Comparison of ENCODE assay signal across 22 cellular contexts in the genomic region with DNA sequence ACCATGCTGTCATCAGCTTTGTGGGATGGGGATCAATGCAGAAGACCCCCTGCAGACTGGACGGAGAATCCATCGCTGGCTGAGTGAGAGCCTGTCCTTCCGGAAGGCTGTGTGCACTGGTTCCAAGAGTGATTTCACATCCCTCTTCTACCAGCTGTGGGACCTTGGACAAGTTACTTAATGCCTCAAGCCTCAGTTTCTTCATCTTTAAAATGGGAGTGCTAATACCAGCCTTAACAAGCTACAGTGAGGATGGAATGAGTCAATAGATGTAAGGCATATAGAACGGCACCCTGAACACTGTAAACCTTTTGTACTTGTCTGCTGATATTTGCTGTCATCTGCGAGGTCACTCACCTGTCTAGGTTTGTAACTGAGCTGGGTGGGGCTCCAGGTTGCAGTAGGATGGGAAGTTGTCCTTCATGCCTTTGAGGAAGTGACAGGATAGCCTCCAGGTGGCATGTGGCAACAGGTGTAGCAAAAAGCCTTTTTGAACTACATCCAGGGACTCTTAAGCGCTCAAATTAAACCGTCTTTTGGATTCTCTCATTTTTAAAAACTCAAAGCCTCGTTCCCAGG. TPM values are rescaled to one million over a fixed set of nuclear protein-coding genes. Genes with fewer than 3 reads are reported as not detected.
A peak's percentile ranks its signal among the peaks of the same experiment; 100 is the strongest.
DNase-seq lines count a peak whose midpoint lies in the region; FAIRE-seq and TF ChIP-seq lines count a peak whose summit lies in the region.
"Had no signal": no experiment of that assay in that cellular context is flagged by ENCODE, and none has a peak within 500 bp of the region (broad histone marks: within the 10 kb centered on the region; RNA-seq: fewer than 3 reads in every experiment).

No MANE protein-coding gene starts in this region.

- H3K9me3 ChIP-seq in colonic mucosa (no peaks in the 10 kb centered on the region), stomach (no peaks in the 10 kb centered on the region), endodermal cell (ENCODE audit: control insufficient read depth, low read length) (no peaks in the 10 kb centered on the region)
- H3K9me3 ChIP-seq: BLaER1, tibial nerve had no signal

- H3K4me1 Mint-ChIP-seq in endodermal cell = peaks cover 19% of the 10 kb centered on the region
- H3K4me1 Mint-ChIP-seq: activated CD8-positive, alpha-beta memory T cell treated with anti-CD3 and anti-CD28 coated beads, Interleukin-2, amount 10 ng/mL, durations not matched to agents 7 days and 5 days; T-cell had no signal

- no peak overlapping the region for H3K4me3 Mint-ChIP-seq in endodermal cell
- H3K4me3 Mint-ChIP-seq: activated CD4-positive, alpha-beta T cell treated with anti-CD3 and anti-CD28 coated beads for 36 hours; activated CD8-positive, alpha-beta memory T cell treated with anti-CD3 and anti-CD28 coated beads, Interleukin-2, amount 10 ng/mL, durations not matched to agents 7 days and 5 days; natural killer cell; T-cell had no signal

- H3K9me3 Mint-ChIP-seq in endodermal cell = no peaks in the 10 kb centered on the region
- H3K9me3 Mint-ChIP-seq: natural killer cell, T-cell had no signal

- no peaks in the 10 kb centered on the region for H3K4me1 ChIP-seq in colonic mucosa
- peaks cover 41 to 87% (median 78%) of the 10 kb centered on the region in 4 donors for H3K4me1 ChIP-seq in stomach
- H3K4me1 ChIP-seq in endodermal cell (ENCODE audit: control insufficient read depth, insufficient read depth, low read length) = peaks cover 14% of the 10 kb centered on the region
- H3K4me1 ChIP-seq: parathyroid adenoma had no signal

- H3K36me3 ChIP-seq in colonic mucosa (no peaks in the 10 kb centered on the region), stomach (no peaks in the 10 kb centered on the region), endodermal cell (ENCODE audit: control insufficient read depth, insufficient read depth, low read length) (no peaks in the 10 kb centered on the region)
- H3K36me3 ChIP-seq: BLaER1, tibial nerve had no signal

- H3K27me3 Mint-ChIP-seq in endodermal cell (ENCODE audit: insufficient read depth) = no peaks in the 10 kb centered on the region

- FAIRE-seq in urothelium cell line (lab: Jason Lieb, UNC) = no peak
- FAIRE-seq: bronchial epithelial cell, GM12891 had no signal

- no peaks in the 10 kb centered on the region for H3K36me3 Mint-ChIP-seq in endodermal cell (ENCODE audit: low read depth)
- H3K36me3 Mint-ChIP-seq: activated CD8-positive, alpha-beta memory T cell treated with anti-CD3 and anti-CD28 coated beads, Interleukin-2, amount 10 ng/mL, durations not matched to agents 7 days and 5 days; natural killer cell; T-cell had no signal

- H3K27ac Mint-ChIP-seq in endodermal cell = no peak overlapping the region
- H3K27ac Mint-ChIP-seq: activated CD4-positive, alpha-beta T cell treated with anti-CD3 and anti-CD28 coated beads for 36 hours; activated CD8-positive, alpha-beta memory T cell treated with anti-CD3 and anti-CD28 coated beads, Interleukin-2, amount 10 ng/mL, durations not matched to agents 7 days and 5 days; natural killer cell; T-cell had no signal

- no peak for TF ChIP-seq EP300 in stomach (IDR thresholded peaks at IDR 0.05)

- WGBS in stomach, 5 donors = 68 to 85% (median 73%) methylated on average over 8 of the region's 8 CpGs
- 95 to 97% methylated on average over 4 to 8 of the region's 8 CpGs for WGBS in endodermal cell (ENCODE audit: insufficient coverage in 1 of 2, insufficient read length in 1 of 2), 2 experiments

- H3K9ac ChIP-seq in colonic mucosa (ENCODE audit: low read depth in 2 of 2, low read length in 2 of 2) (peak overlapping the region in 1 of 2 donors; percentile 47), endodermal cell (ENCODE audit: extremely low read depth, low read length, poor library complexity, severe bottlenecking) (no peak overlapping the region)
- H3K9ac ChIP-seq: BLaER1, parathyroid adenoma had no signal

- H3K27me3 ChIP-seq in colonic mucosa (no peaks in the 10 kb centered on the region), stomach (no peaks in the 10 kb centered on the region), endodermal cell (ENCODE audit: control insufficient read depth, insufficient read depth, low read length, poor library complexity, severe bottlenecking) (no peaks in the 10 kb centered on the region)
- H3K27me3 ChIP-seq: BLaER1, tibial nerve had no signal

- DNase-seq in NCI-H1417 (lab: John Stamatoyannopoulos, UW) = peak in 2 of 3 experiments; percentile 33 to 53
- DNase-seq in NCI-H1417 treated with DMSO at 0.1 percent for 48 hours (lab: John Stamatoyannopoulos, UW) = no peak
- peak; percentile 91 for DNase-seq in NCI-H2029 treated with DMSO at 0.1 percent for 48 hours (lab: John Stamatoyannopoulos, UW)
- peak; percentile 65 for DNase-seq in colonic mucosa
- no peak for DNase-seq in stomach
- no peak for DNase-seq in urothelium cell line (ENCODE audit: low spot score)
- no peak for DNase-seq in NCI-H446 (lab: John Stamatoyannopoulos, UW)
- no peak for DNase-seq in endodermal cell
- DNase-seq: activated CD4-positive, alpha-beta T cell treated with anti-CD3 and anti-CD28 coated beads for 36 hours; activated CD8-positive, alpha-beta memory T cell treated with anti-CD3 and anti-CD28 coated beads, Interleukin-2, amount 10 ng/mL, durations not matched to agents 7 days and 5 days; mesendoderm; natural killer cell; NCI-H524; SHP77 treated with DMSO at 0.1 percent for 48 hours; stimulated activated CD4-positive, alpha-beta T cell treated with anti-CD3 and anti-CD28 coated beads, Interleukin-1b, Interleukin-23, amount 100 ng/mL, for 48 hours; stimulated activated naive CD8-positive, alpha-beta T cell treated with anti-CD3 and anti-CD28 coated beads, Interleukin-15, Interleukin-2, amounts not matched to agents 100 U/mL and 50 U/mL, for 24 hours; T-cell had no signal

- TF ChIP-seq CTCF in colonic mucosa (IDR thresholded peaks at IDR 0.05) (no peak), stomach (IDR thresholded peaks at IDR 0.05) (no peak), endodermal cell (conservative IDR thresholded peaks at IDR 0.05) (no peak)

- no peak for TF ChIP-seq POLR2A in stomach (IDR thresholded peaks at IDR 0.05)

- intact Hi-C loops in colonic mucosa (cut with DNase I) = no loop called here
- intact Hi-C loops in stomach (cut with DNase I; ENCODE audit: low total_unique reads) = no loop called here

- H3K4me3 ChIP-seq in colonic mucosa = no peak overlapping the region
- no peak overlapping the region for H3K4me3 ChIP-seq in stomach
- H3K4me3 ChIP-seq in endodermal cell (ENCODE audit: low read length) = no peak overlapping the region
- H3K4me3 ChIP-seq: BLaER1, tibial nerve had no signal

- peak overlapping the region; percentile 2 for H3K27ac ChIP-seq in colonic mucosa
- peak overlapping the region in 3 of 5 donors; percentile 81 to 89 (median 83) for H3K27ac ChIP-seq in stomach
- H3K27ac ChIP-seq in endodermal cell (ENCODE audit: low read depth, low read length) = no peak overlapping the region
- H3K27ac ChIP-seq: BLaER1, parathyroid adenoma, tibial nerve had no signal

RNA-seq across cellular contexts. Expression of gene TMEM51, which starts 27.5 kb away (rescaled TPM):
- 10 to 100 TPM; 21.3 to 28.6 TPM for total RNA-seq in colonic mucosa
- 10 to 100 TPM in 4 of 5 donors, 1 to 10 TPM in 1; 1.2 to 32.2 (median 13.8) TPM for total RNA-seq in stomach
- 10 to 100 TPM; 13.6 to 18.2 (median 17.2) TPM for polyA plus RNA-seq in stomach
- 10 to 100 TPM; 12.1 TPM for total RNA-seq in endodermal cell
- 10.0 TPM for polyA plus RNA-seq in endodermal cell (2013, experiment 1 of 2)
- polyA plus RNA-seq in endodermal cell (2013, experiment 2 of 2) = 9.6 TPM
- total RNA-seq: activated CD8-positive, alpha-beta memory T cell treated with anti-CD3 and anti-CD28 coated beads, Interleukin-2, amount 10 ng/mL, durations not matched to agents 7 days and 5 days; natural killer cell had no signal

Comparison
In these comparisons a context has a peak if more than half of its experiments do, and no peak if none do; other contexts are left out.
1. DNase-seq: peak in NCI-H1417 (2 of 3), NCI-H2029 treated with DMSO at 0.1 percent for 48 hours (single experiment) and colonic mucosa (single experiment); none in NCI-H1417 treated with DMSO at 0.1 percent for 48 hours (single experiment), stomach (single experiment), urothelium cell line (single experiment), NCI-H446 (0 of 2) and endodermal cell (single experiment).